ENCODE assay signal across 16 cellular contexts in the genomic region with DNA sequence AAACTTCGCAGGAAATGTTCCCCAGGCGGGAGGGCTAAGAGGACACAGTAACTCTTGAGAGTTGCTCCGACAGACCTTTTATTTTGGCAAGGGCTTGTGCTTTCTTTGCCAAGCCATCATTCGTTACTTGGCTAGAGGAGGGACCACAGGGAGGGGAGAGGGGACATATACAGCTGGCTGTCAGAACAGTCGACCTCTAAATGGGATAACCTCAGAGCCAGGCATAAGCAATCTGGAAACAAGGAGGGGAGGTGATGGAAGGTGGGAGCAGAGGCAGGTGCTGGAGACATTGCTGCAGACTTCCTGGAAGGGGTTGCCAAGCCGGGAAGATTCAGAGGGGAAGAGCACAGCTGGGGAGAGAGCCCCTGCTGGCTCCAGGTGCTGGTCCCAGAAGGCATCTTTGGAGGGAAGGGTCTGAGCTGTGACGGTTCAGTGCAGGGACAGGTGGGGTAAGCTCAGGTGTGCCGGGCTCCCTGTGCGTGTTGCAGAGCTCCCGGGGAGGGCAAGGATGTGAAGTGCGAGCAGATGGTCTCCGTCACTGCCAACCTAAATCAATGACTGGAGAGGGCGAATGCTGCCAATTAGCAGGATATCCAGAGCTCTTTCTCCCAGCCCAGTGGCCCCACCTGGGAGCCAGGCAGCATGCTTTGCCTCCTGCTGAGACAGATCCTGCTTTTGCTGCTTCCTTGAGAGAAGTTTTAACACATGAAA. TPM values are rescaled to one million over a fixed set of nuclear protein-coding genes. Genes with fewer than 3 reads are reported as not detected.
A peak's percentile ranks its signal among the peaks of the same experiment; 100 is the strongest.
DNase-seq lines count a peak whose midpoint lies in the region; ATAC-seq and TF ChIP-seq lines count a peak whose summit lies in the region.
"Had no signal": no experiment of that assay in that cellular context is flagged by ENCODE, and none has a peak within 500 bp of the region (broad histone marks: within the 10 kb centered on the region; RNA-seq: fewer than 3 reads in every experiment).

No MANE protein-coding gene starts in this region.

- CTCF ChIA-PET in PC-9 (lab: Charles Lee): no interaction called here

- DNase-seq in DMS 273 (lab: John Stamatoyannopoulos, UW; ENCODE audit: unreplicated experiment) (peak; percentile 80), NCI-H1417 (lab: John Stamatoyannopoulos, UW) (peak; percentile 89 to 97 (median 96)), NCI-H510A treated with DMSO at 0.1 percent for 48 hours (lab: John Stamatoyannopoulos, UW) (peak; percentile 97), right cardiac atrium (no peak), GM19238 (ENCODE audit: insufficient read length, low spot score) (no peak), psoas muscle (no peak), PC-9 (no peak)
- DNase-seq: activated CD8-positive, alpha-beta memory T cell treated with anti-CD3 and anti-CD28 coated beads, Interleukin-2, amount 50 U/mL, for 48 hours; GF-D8; HCEC 1CT; NCI-H1930; retina; stimulated activated CD4-positive, alpha-beta T cell treated with anti-CD3 and anti-CD28 coated beads, Interleukin-4, amount 100 ng/mL, for 4 hours; stomach had no signal

- TF ChIP-seq CTCF in psoas muscle (IDR thresholded peaks at IDR 0.05): no peak
- no peak for TF ChIP-seq CTCF in PC-9 (conservative IDR thresholded peaks at IDR 0.05)

- POLR2A ChIA-PET in PC-9 (lab: Charles Lee; ENCODE audit: unreplicated experiment): no interaction called here

- H4K20me1 ChIP-seq in PC-9 (ENCODE audit: insufficient read depth): peaks cover 78% of the 10 kb centered on the region

- ATAC-seq in right cardiac atrium (peak; percentile 68 to 74), GM18502 (IDR thresholded peaks at IDR 0.05; ENCODE audit: poor library complexity, unreplicated experiment) (no peak), psoas muscle (no peak)

- no peak overlapping the region for H3K4me2 ChIP-seq in PC-9

- H3K4me3 ChIP-seq in right cardiac atrium (ENCODE audit: low read length): no peak overlapping the region
- H3K4me3 ChIP-seq in psoas muscle: no peak overlapping the region
- no peak overlapping the region for H3K4me3 ChIP-seq in PC-9
- H3K4me3 ChIP-seq: stomach had no signal

- no peaks in the 10 kb centered on the region for H3K9me2 ChIP-seq in PC-9 (ENCODE audit: insufficient read depth)

- no peak overlapping the region for H2AFZ ChIP-seq in PC-9

- intact Hi-C loops in right cardiac atrium (cut with DNase I) (no loop called here), psoas muscle (cut with DNase I) (no loop called here), PC-9 (cut with micrococcal nuclease; ENCODE audit: unreplicated experiment) (no loop called here)

- H3K27ac ChIP-seq in right cardiac atrium (ENCODE audit: low read length) (peak overlapping the region; percentile 10), psoas muscle (no peak overlapping the region), PC-9 (no peak overlapping the region)
- H3K27ac ChIP-seq: stomach had no signal

- peaks cover 38% of the 10 kb centered on the region; the same call in 1 of the 2 replicates for H3F3A ChIP-seq in PC-9 (ENCODE audit: insufficient read depth, low read depth)

- H3K4me1 ChIP-seq in right cardiac atrium (ENCODE audit: control insufficient read depth, insufficient read depth, low read length): peaks cover 13% of the 10 kb centered on the region
- H3K4me1 ChIP-seq in psoas muscle: no peaks in the 10 kb centered on the region
- H3K4me1 ChIP-seq in PC-9 (replicated peaks; ENCODE audit: insufficient read depth): peaks cover 8% of the 10 kb centered on the region; the same call in 1 of the 2 replicates

- BruUV-seq in PC-9 (replicated peaks; lab: Mats Ljungman, UMichigan): no TSS peak

- H3K79me2 ChIP-seq in PC-9 (ENCODE audit: low read depth): peaks cover 99% of the 10 kb centered on the region

- no peaks in the 10 kb centered on the region for H3K27me3 ChIP-seq in right cardiac atrium (ENCODE audit: control insufficient read depth, insufficient read depth)
- no peaks in the 10 kb centered on the region for H3K27me3 ChIP-seq in psoas muscle (ENCODE audit: insufficient read depth in 3 of 3, low read length in 2 of 3)
- no peaks in the 10 kb centered on the region for H3K27me3 ChIP-seq in PC-9 (ENCODE audit: insufficient read depth, low read depth)
- H3K27me3 ChIP-seq: BE2C, stomach had no signal

- 36% methylated on average over 13 of the region's 13 CpGs for WGBS in right cardiac atrium
- 25 to 40% (median 28%) methylated on average over 13 of the region's 13 CpGs for WGBS in psoas muscle, 3 donors

- no peaks in the 10 kb centered on the region for H3K36me3 ChIP-seq in psoas muscle (ENCODE audit: insufficient read depth in 1 of 2, low read depth in 1 of 2)
- no peaks in the 10 kb centered on the region; the same call in 1 of the 2 replicates for H3K36me3 ChIP-seq in PC-9 (ENCODE audit: low read depth)
- H3K36me3 ChIP-seq: BE2C, stomach had no signal

- no peaks in the 10 kb centered on the region for H3K9me3 ChIP-seq in right cardiac atrium (ENCODE audit: control insufficient read depth, low read length)
- no peaks in the 10 kb centered on the region for H3K9me3 ChIP-seq in psoas muscle
- no peaks in the 10 kb centered on the region for H3K9me3 ChIP-seq in PC-9 (ENCODE audit: insufficient read depth, low read depth)
- H3K9me3 ChIP-seq: BE2C, stomach had no signal

RNA-seq across cellular contexts. Expression of a gene that starts 50.1 kb away (rescaled TPM):
- total RNA-seq in right cardiac atrium (10 to 100 TPM in 2 of 4 donors, 1 to 10 TPM in 2; 7.2 to 11.8 (median 10.5) TPM), psoas muscle (1 to 10 TPM; 1.0 to 1.6 (median 1.1) TPM), PC-9 (2021) (39.9 and 52.2 TPM in 2 replicates)
- polyA plus RNA-seq in right cardiac atrium (3.1 TPM), psoas muscle (under 1 TPM; 0.52 to 0.65 (median 0.58) TPM)

Comparison
In these comparisons a context has a peak if more than half of its experiments do, and no peak if none do; other contexts are left out.
1. DNase-seq: peak in DMS 273 (single experiment), NCI-H1417 (3 of 3) and NCI-H510A treated with DMSO at 0.1 percent for 48 hours (single experiment); none in right cardiac atrium (0 of 3), GM19238 (single experiment), psoas muscle (0 of 2) and PC-9 (0 of 2).
2. ATAC-seq: peak in right cardiac atrium (2 of 2); none in GM18502 (single experiment) and psoas muscle (0 of 4).